ENCODE assay signal across 34 cellular contexts in genomic region chrX:685120-686032, GRCh38. TPM values are rescaled to one million over a fixed set of nuclear protein-coding genes. Genes with fewer than 3 reads are reported as not detected.
"Had no signal": no experiment of that assay in that cellular context is flagged by ENCODE, and none has a peak within 500 bp of the region (broad histone marks: within the 10 kb centered on the region; RNA-seq: fewer than 3 reads in every experiment).

No MANE protein-coding gene starts in this region.

- H3K27me3 Mint-ChIP-seq: activated CD4-positive, alpha-beta T cell treated with anti-CD3 and anti-CD28 coated beads for 36 hours; activated CD4-positive, alpha-beta T cell treated with anti-CD3 and anti-CD28 coated beads, Interleukin-2, amount 10 ng/mL, durations not matched to agents 7 days and 5 days; activated CD8-positive, alpha-beta memory T cell treated with anti-CD3 and anti-CD28 coated beads, Interleukin-2, amount 10 ng/mL, durations not matched to agents 7 days and 5 days; activated naive CD4-positive, alpha-beta T cell treated with anti-CD3 and anti-CD28 coated beads, Interleukin-2, amount 10 ng/mL, durations not matched to agents 7 days and 5 days had no signal

- H3K36me3 Mint-ChIP-seq: activated CD8-positive, alpha-beta memory T cell treated with anti-CD3 and anti-CD28 coated beads, Interleukin-2, amount 10 ng/mL, durations not matched to agents 7 days and 5 days; activated naive CD4-positive, alpha-beta T cell treated with anti-CD3 and anti-CD28 coated beads, Interleukin-2, amount 10 ng/mL, durations not matched to agents 7 days and 5 days; activated naive CD8-positive, alpha-beta T cell had no signal

- H3K4me3 ChIP-seq: SJCRH30, SK-N-MC had no signal

- H3K4me3 Mint-ChIP-seq: activated CD4-positive, alpha-beta T cell treated with anti-CD3 and anti-CD28 coated beads for 36 hours; activated CD4-positive, alpha-beta T cell treated with anti-CD3 and anti-CD28 coated beads, Interleukin-2, amount 10 ng/mL, durations not matched to agents 7 days and 5 days; activated CD8-positive, alpha-beta memory T cell treated with anti-CD3 and anti-CD28 coated beads, Interleukin-2, amount 10 ng/mL, durations not matched to agents 7 days and 5 days; activated naive CD4-positive, alpha-beta T cell treated with anti-CD3 and anti-CD28 coated beads, Interleukin-2, amount 10 ng/mL, durations not matched to agents 7 days and 5 days; activated naive CD8-positive, alpha-beta T cell; activated naive CD8-positive, alpha-beta T cell treated with anti-CD3 and anti-CD28 coated beads, Interleukin-2, amount 50 U/mL, for 24 hours had no signal

- H3K4me1 Mint-ChIP-seq: activated CD4-positive, alpha-beta T cell treated with anti-CD3 and anti-CD28 coated beads for 36 hours; activated CD4-positive, alpha-beta T cell treated with anti-CD3 and anti-CD28 coated beads, Interleukin-2, amount 10 ng/mL, durations not matched to agents 7 days and 5 days; activated CD8-positive, alpha-beta memory T cell treated with anti-CD3 and anti-CD28 coated beads, Interleukin-2, amount 10 ng/mL, durations not matched to agents 7 days and 5 days; activated naive CD4-positive, alpha-beta T cell treated with anti-CD3 and anti-CD28 coated beads, Interleukin-2, amount 10 ng/mL, durations not matched to agents 7 days and 5 days; activated naive CD8-positive, alpha-beta T cell treated with anti-CD3 and anti-CD28 coated beads, Interleukin-2, amount 50 U/mL, for 24 hours had no signal

- H3K27ac ChIP-seq: brain microvascular endothelial cell, SJCRH30, SK-N-MC, WERI-Rb-1 had no signal

- H3K36me3 ChIP-seq: brain microvascular endothelial cell, SJCRH30, WERI-Rb-1 had no signal

- H3K4me1 ChIP-seq: SJCRH30 had no signal

- H3K9me3 ChIP-seq: SJCRH30 had no signal

- H3K27ac Mint-ChIP-seq: activated CD4-positive, alpha-beta T cell treated with anti-CD3 and anti-CD28 coated beads for 36 hours; activated CD4-positive, alpha-beta T cell treated with anti-CD3 and anti-CD28 coated beads, Interleukin-2, amount 10 ng/mL, durations not matched to agents 7 days and 5 days; activated CD8-positive, alpha-beta memory T cell treated with anti-CD3 and anti-CD28 coated beads, Interleukin-2, amount 10 ng/mL, durations not matched to agents 7 days and 5 days; activated naive CD4-positive, alpha-beta T cell treated with anti-CD3 and anti-CD28 coated beads, Interleukin-2, amount 10 ng/mL, durations not matched to agents 7 days and 5 days; activated naive CD8-positive, alpha-beta T cell; activated naive CD8-positive, alpha-beta T cell treated with anti-CD3 and anti-CD28 coated beads, Interleukin-2, amount 50 U/mL, for 24 hours had no signal

- ATAC-seq: activated CD4-positive, alpha-beta T cell treated with anti-CD3 and anti-CD28 coated beads for 36 hours; activated CD4-positive, CD25-positive, alpha-beta regulatory T cell treated with anti-CD3 and anti-CD28 coated beads, Interleukin-2, amount 50 U/mL, for 24 hours; activated CD8-positive, alpha-beta memory T cell treated with anti-CD3 and anti-CD28 coated beads, Interleukin-2, amount 10 ng/mL, durations not matched to agents 7 days and 5 days; activated naive CD8-positive, alpha-beta T cell treated with anti-CD3 and anti-CD28 coated beads, Interleukin-2, amount 50 U/mL, for 24 hours; Panc1 had no signal

- H3K27me3 ChIP-seq: brain microvascular endothelial cell, SJCRH30 had no signal

- DNase-seq: activated CD4-positive, alpha-beta T cell treated with anti-CD3 and anti-CD28 coated beads for 36 hours; activated CD4-positive, alpha-beta T cell treated with anti-CD3 and anti-CD28 coated beads, Interleukin-2, amount 10 ng/mL, durations not matched to agents 7 days and 5 days; activated CD4-positive, alpha-beta T cell treated with anti-CD3 and anti-CD28 coated beads, Interleukin-2, amount 50 U/mL, for 48 hours; activated CD8-positive, alpha-beta memory T cell treated with anti-CD3 and anti-CD28 coated beads for 24 hours; activated CD8-positive, alpha-beta memory T cell treated with anti-CD3 and anti-CD28 coated beads, Interleukin-2, amount 10 ng/mL, durations not matched to agents 7 days and 5 days; activated CD8-positive, alpha-beta memory T cell treated with anti-CD3 and anti-CD28 coated beads, Interleukin-2, amount 50 U/mL, for 48 hours; activated effector memory CD4-positive, alpha-beta T cell treated with Interleukin-2 at 50 U/mL for 16 hours; activated naive CD4-positive, alpha-beta T cell treated with anti-CD3 and anti-CD28 coated beads, Interleukin-2, amount 10 ng/mL, durations not matched to agents 7 days and 5 days; activated naive CD8-positive, alpha-beta T cell treated with anti-CD3 and anti-CD28 coated beads, Interleukin-2, amount 50 U/mL, for 24 hours; activated T-cell treated with anti-CD3 and anti-CD28 coated beads, Interleukin-2, amount 50 U/mL, for 48 hours; anterior cingulate cortex; brain microvascular endothelial cell; central memory CD4-positive, alpha-beta T cell; MM.1S; MV-4-11; NCI-H1092; NCI-H1436 treated with DMSO at 0.1 percent for 48 hours; NCI-H1694 treated with DMSO at 0.1 percent for 48 hours; NCI-H2029; NCI-H345; NCI-H524 treated with DMSO at 0.1 percent for 48 hours; SHP77; SJCRH30; T1000; WERI-Rb-1 had no signal

RNA-seq across cellular contexts. Expression of gene SHOX, which starts 54.8 kb away (rescaled TPM):
- total RNA-seq: activated CD4-positive, alpha-beta T cell treated with anti-CD3 and anti-CD28 coated beads for 36 hours; activated CD4-positive, alpha-beta T cell treated with anti-CD3 and anti-CD28 coated beads, Interleukin-2, amount 10 ng/mL, durations not matched to agents 7 days and 5 days; activated CD8-positive, alpha-beta memory T cell treated with anti-CD3 and anti-CD28 coated beads, Interleukin-2, amount 10 ng/mL, durations not matched to agents 7 days and 5 days; LHCN-M2; NCI-H460; RPMI7951; SJCRH30; T-helper 1 cell treated with Interleukin-12 subunit alpha and Interleukin-12 subunit beta and Interleukin-4 antibody, amounts not matched to agents 30 ng/mL and 1 ng/mL, for 36 hours; T-helper 2 cell treated with Interferon-gamma antibody and Interleukin-4, amounts not matched to agents 100 ng/mL and 5 ng/mL, for 36 hours had no signal
